ENCODE assay signal across 8 cellular contexts in genomic region chr5:134184155-134185135, GRCh38. TPM values are rescaled to one million over a fixed set of nuclear protein-coding genes. Genes with fewer than 3 reads are reported as not detected.
DNase-seq lines count a peak whose midpoint lies in the region; ATAC-seq and TF ChIP-seq lines count a peak whose summit lies in the region.

No MANE protein-coding gene starts in this region.

- peak; percentile 84 for ATAC-seq in HG02642 (IDR thresholded peaks at IDR 0.05; ENCODE audit: poor library complexity, unreplicated experiment)

- TF ChIP-seq CTCF in GM12865 (IDR thresholded peaks at IDR 0.05; ENCODE audit: insufficient read depth, low read depth, low read length, missing control alignments): peak; percentile 97

- no peak overlapping the region for H3K4me3 ChIP-seq in GM12865 (ENCODE audit: low read depth, low read length)

- DNase-seq in GM12865 (ENCODE audit: low read depth) (peak; percentile 84), NCI-H2196 treated with DMSO at 0.1 percent for 48 hours (lab: John Stamatoyannopoulos, UW; ENCODE audit: unreplicated experiment) (peak; percentile 18), dermis microvascular lymphatic vessel endothelial cell (ENCODE audit: low read depth in 2 of 2) (peak; percentile 40 to 67), lung microvascular endothelial cell (ENCODE audit: low read depth in 2 of 2) (peak; percentile 63 to 77), DMS79 (lab: John Stamatoyannopoulos, UW) (no peak)
- DNase-seq in activated CD4-positive, alpha-beta T cell treated with anti-CD3 and anti-CD28 coated beads, Interleukin-2, amount 50 U/mL, for 1 hour: peak; percentile 76
- peak; percentile 52 to 57 for DNase-seq in stimulated activated CD8-positive, alpha-beta memory T cell treated with anti-CD3 and anti-CD28 coated beads, Interleukin-15, amount 100 ng/mL, for 48 hours (ENCODE audit: low read depth in 2 of 2)

RNA-seq across cellular contexts. Expression of gene SKP1, which starts 7.7 kb away (rescaled TPM):
- total RNA-seq in dermis microvascular lymphatic vessel endothelial cell: 134 and 173 TPM in 2 replicates
- 119 and 126 TPM in 2 replicates for total RNA-seq in lung microvascular endothelial cell

RNA-seq across cellular contexts. Expression of gene PPP2CA, which starts 41.4 kb away (rescaled TPM):
- total RNA-seq in dermis microvascular lymphatic vessel endothelial cell (43.5 and 49.6 TPM in 2 replicates), lung microvascular endothelial cell (39.0 and 43.7 TPM in 2 replicates)
